Comparison of ENCODE assay signal across 1 cellular context in genomic region chr19:54189020-54189667, GRCh38.
TF ChIP-seq lines count a peak whose summit lies in the region.

MBOAT7 (minus strand) TSS chr19:54189580; CDS start chr19:54188508, 1,072 bp downstream.

TF ChIP-seq in HepG2, 621 proteins besides CTCF, POLR2A, EP300 and RAD21 (continued from another document and continues in another):
- TF ChIP-seq GMEB1 (CRISPR knock-in tag; IDR thresholded peaks at IDR 0.05; ENCODE audit: borderline replicate concordance) (peak; percentile 51; the same call in 1 of the 2 replicates), MAFK (conservative IDR thresholded peaks at IDR 0.05 in 1 of 2, IDR thresholded peaks at IDR 0.05 in 1 of 2; ENCODE audit: low read length in 2 of 2) (no peak), RELA (CRISPR knock-in tag; IDR thresholded peaks at IDR 0.05) (no peak), ZNF367 (CRISPR knock-in tag; IDR thresholded peaks at IDR 0.05; ENCODE audit: borderline replicate concordance) (no peak), ZNF557 (CRISPR knock-in tag; IDR thresholded peaks at IDR 0.05) (no peak), RFX5 (IDR thresholded peaks at IDR 0.05; ENCODE audit: low read depth, low read length) (no peak), ZFP36L2 (CRISPR knock-in tag; IDR thresholded peaks at IDR 0.05) (no peak), CEBPB (IDR thresholded peaks at IDR 0.05; ENCODE audit: borderline replicate concordance, low read depth, low read length) (no peak), TEAD2 (CRISPR knock-in tag; IDR thresholded peaks at IDR 0.05) (no peak), ZBTB25 (CRISPR knock-in tag; IDR thresholded peaks at IDR 0.05) (no peak), ZFAT (CRISPR knock-in tag; conservative IDR thresholded peaks at IDR 0.05) (no peak), ESRRA (CRISPR knock-in tag; IDR thresholded peaks at IDR 0.05; ENCODE audit: low read depth) (no peak; the same call in 1 of the 2 replicates), ZNF547 (CRISPR knock-in tag; IDR thresholded peaks at IDR 0.05) (0 out of 2 replicates have a peak, but pooled peaks have one; percentile 38), PAWR (CRISPR knock-in tag; IDR thresholded peaks at IDR 0.05; ENCODE audit: borderline replicate concordance) (no peak), ZNF296 (CRISPR knock-in tag; conservative IDR thresholded peaks at IDR 0.05) (no peak), TCF7L2 (IDR thresholded peaks at IDR 0.05; ENCODE audit: low read depth, low read length) (no peak), ATM (IDR thresholded peaks at IDR 0.05; ENCODE audit: borderline replicate concordance) (no peak), ZNF570 (CRISPR knock-in tag; IDR thresholded peaks at IDR 0.05; ENCODE audit: borderline replicate concordance) (no peak), EZH2 (conservative IDR thresholded peaks at IDR 0.05; ENCODE audit: low read depth, low read length) (no peak), NR2F6 (IDR thresholded peaks at IDR 0.05) (no peak), NR2F6 (CRISPR knock-in tag; IDR thresholded peaks at IDR 0.05) (no peak), ZNF850 (CRISPR knock-in tag; conservative IDR thresholded peaks at IDR 0.05) (no peak), KDM4B (CRISPR knock-in tag; IDR thresholded peaks at IDR 0.05) (no peak), ZNF768 (CRISPR knock-in tag; IDR thresholded peaks at IDR 0.05) (peak; percentile 39), SRF (IDR thresholded peaks at IDR 0.05; ENCODE audit: low read depth, low read length) (no peak), ZBED4 (CRISPR knock-in tag; IDR thresholded peaks at IDR 0.05; ENCODE audit: borderline replicate concordance) (peak; percentile 34; the same call in 1 of the 2 replicates), NFATC3 (CRISPR knock-in tag; IDR thresholded peaks at IDR 0.05) (no peak), HNRNPH1 (optimal IDR thresholded peaks at IDR 0.05; ENCODE audit: low read depth, low read length) (no peak), USF2 (IDR thresholded peaks at IDR 0.05; ENCODE audit: low read depth, low read length) (no peak), USF2 (CRISPR knock-in tag; IDR thresholded peaks at IDR 0.05; ENCODE audit: borderline replicate concordance) (no peak), KLF12 (CRISPR knock-in tag; IDR thresholded peaks at IDR 0.05; ENCODE audit: borderline replicate concordance) (peak; percentile 52), ZNF83 (CRISPR knock-in tag; IDR thresholded peaks at IDR 0.05; ENCODE audit: borderline replicate concordance) (no peak), ZNF326 (CRISPR knock-in tag; IDR thresholded peaks at IDR 0.05; ENCODE audit: borderline replicate concordance) (no peak), ELF3 (CRISPR knock-in tag; IDR thresholded peaks at IDR 0.05) (peak; percentile 50; the same call in 1 of the 2 replicates), NFE2L1 (CRISPR knock-in tag; IDR thresholded peaks at IDR 0.05; ENCODE audit: borderline replicate concordance) (no peak), ZNF44 (CRISPR knock-in tag; IDR thresholded peaks at IDR 0.05) (no peak), ZKSCAN5 (CRISPR knock-in tag; IDR thresholded peaks at IDR 0.05) (no peak), MED8 (CRISPR knock-in tag; IDR thresholded peaks at IDR 0.05; ENCODE audit: insufficient replicate concordance) (no peak), ZSCAN21 (CRISPR knock-in tag; IDR thresholded peaks at IDR 0.05; ENCODE audit: borderline replicate concordance) (peak; percentile 50; the same call in 1 of the 2 replicates), MAX (IDR thresholded peaks at IDR 0.05) (peak; percentile 68), ZNF124 (CRISPR knock-in tag; IDR thresholded peaks at IDR 0.05) (0 out of 2 replicates have a peak, but pooled peaks have one; percentile 11), ZXDC (CRISPR knock-in tag; IDR thresholded peaks at IDR 0.05) (no peak)
- TF ChIP-seq, protein P1, sequence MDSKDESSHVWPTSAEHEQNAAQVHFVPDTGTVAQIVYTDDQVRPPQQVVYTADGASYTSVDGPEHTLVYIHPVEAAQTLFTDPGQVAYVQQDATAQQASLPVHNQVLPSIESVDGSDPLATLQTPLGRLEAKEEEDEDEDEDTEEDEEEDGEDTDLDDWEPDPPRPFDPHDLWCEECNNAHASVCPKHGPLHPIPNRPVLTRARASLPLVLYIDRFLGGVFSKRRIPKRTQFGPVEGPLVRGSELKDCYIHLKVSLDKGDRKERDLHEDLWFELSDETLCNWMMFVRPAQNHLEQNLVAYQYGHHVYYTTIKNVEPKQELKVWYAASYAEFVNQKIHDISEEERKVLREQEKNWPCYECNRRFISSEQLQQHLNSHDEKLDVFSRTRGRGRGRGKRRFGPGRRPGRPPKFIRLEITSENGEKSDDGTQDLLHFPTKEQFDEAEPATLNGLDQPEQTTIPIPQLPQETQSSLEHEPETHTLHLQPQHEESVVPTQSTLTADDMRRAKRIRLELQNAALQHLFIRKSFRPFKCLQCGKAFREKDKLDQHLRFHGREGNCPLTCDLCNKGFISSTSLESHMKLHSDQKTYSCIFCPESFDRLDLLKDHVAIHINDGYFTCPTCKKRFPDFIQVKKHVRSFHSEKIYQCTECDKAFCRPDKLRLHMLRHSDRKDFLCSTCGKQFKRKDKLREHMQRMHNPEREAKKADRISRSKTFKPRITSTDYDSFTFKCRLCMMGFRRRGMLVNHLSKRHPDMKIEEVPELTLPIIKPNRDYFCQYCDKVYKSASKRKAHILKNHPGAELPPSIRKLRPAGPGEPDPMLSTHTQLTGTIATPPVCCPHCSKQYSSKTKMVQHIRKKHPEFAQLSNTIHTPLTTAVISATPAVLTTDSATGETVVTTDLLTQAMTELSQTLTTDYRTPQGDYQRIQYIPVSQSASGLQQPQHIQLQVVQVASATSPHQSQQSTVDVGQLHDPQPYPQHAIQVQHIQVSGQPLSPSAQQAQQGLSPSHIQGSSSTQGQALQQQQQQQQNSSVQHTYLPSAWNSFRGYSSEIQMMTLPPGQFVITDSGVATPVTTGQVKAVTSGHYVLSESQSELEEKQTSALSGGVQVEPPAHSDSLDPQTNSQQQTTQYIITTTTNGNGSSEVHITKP (CRISPR knock-in tag; IDR thresholded peaks at IDR 0.05; ENCODE audit: low read depth): no peak
- TF ChIP-seq, protein P2, sequence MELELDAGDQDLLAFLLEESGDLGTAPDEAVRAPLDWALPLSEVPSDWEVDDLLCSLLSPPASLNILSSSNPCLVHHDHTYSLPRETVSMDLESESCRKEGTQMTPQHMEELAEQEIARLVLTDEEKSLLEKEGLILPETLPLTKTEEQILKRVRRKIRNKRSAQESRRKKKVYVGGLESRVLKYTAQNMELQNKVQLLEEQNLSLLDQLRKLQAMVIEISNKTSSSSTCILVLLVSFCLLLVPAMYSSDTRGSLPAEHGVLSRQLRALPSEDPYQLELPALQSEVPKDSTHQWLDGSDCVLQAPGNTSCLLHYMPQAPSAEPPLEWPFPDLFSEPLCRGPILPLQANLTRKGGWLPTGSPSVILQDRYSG (CRISPR knock-in tag; IDR thresholded peaks at IDR 0.05): peak; percentile 60; the same call in 1 of the 2 replicates
- TF ChIP-seq, protein P3, sequence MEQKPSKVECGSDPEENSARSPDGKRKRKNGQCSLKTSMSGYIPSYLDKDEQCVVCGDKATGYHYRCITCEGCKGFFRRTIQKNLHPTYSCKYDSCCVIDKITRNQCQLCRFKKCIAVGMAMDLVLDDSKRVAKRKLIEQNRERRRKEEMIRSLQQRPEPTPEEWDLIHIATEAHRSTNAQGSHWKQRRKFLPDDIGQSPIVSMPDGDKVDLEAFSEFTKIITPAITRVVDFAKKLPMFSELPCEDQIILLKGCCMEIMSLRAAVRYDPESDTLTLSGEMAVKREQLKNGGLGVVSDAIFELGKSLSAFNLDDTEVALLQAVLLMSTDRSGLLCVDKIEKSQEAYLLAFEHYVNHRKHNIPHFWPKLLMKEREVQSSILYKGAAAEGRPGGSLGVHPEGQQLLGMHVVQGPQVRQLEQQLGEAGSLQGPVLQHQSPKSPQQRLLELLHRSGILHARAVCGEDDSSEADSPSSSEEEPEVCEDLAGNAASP (CRISPR knock-in tag; IDR thresholded peaks at IDR 0.05; ENCODE audit: borderline replicate concordance): no peak
- TF ChIP-seq, protein P4, sequence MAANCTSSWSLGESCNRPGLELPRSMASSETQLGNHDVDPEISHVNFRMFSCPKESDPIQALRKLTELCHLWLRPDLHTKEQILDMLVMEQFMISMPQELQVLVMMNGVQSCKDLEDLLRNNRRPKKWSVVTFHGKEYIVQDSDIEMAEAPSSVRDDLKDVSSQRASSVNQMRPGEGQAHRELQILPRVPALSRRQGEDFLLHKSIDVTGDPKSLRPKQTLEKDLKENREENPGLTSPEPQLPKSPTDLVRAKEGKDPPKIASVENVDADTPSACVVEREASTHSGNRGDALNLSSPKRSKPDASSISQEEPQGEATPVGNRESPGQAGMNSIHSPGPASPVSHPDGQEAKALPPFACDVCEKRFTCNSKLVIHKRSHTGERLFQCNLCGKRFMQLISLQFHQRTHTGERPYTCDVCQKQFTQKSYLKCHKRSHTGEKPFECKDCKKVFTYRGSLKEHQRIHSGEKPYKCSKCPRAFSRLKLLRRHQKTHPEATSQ (CRISPR knock-in tag; IDR thresholded peaks at IDR 0.05; ENCODE audit: borderline replicate concordance): 0 out of 2 replicates have a peak, but pooled peaks have one; percentile 3
